Comparison of ENCODE assay signal across 24 cellular contexts in genomic region chr18:78589916-78590437, GRCh38.
"Had no signal": no experiment of that assay in that cellular context is flagged by ENCODE, and none has a peak within 500 bp of the region (broad histone marks: within the 10 kb centered on the region; RNA-seq: fewer than 3 reads in every experiment).

No MANE protein-coding gene starts in this region.

- H3K4me1 ChIP-seq: gastrocnemius medialis, left lung, lower lobe of right lung had no signal

- H3K4me3 Mint-ChIP-seq: immature natural killer cell, mesothelial cell of epicardium had no signal

- DNase-seq: dermis blood vessel endothelial cell; dorsolateral prefrontal cortex; effector CD4-positive, alpha-beta T cell; effector memory CD4-positive, alpha-beta T cell; esophagus squamous epithelium; foreskin fibroblast; foreskin melanocyte; gastrocnemius medialis; glutamatergic neuron; head of caudate nucleus; hypothalamus; immature natural killer cell; left cardiac atrium; left lung; left ventricle myocardium superior; lower lobe of right lung; mesenchymal stem cell; mucosa of descending colon had no signal

- H3K4me3 ChIP-seq: coronary artery, dorsolateral prefrontal cortex, esophagus squamous epithelium, gastrocnemius medialis, hepatocyte, left lung, lower lobe of right lung, mucosa of descending colon had no signal

- FAIRE-seq: colon, endothelial cell of umbilical vein, keratinocyte had no signal

- H3K9me3 ChIP-seq: gastrocnemius medialis had no signal

- H3K27me3 ChIP-seq: esophagus squamous epithelium, gastrocnemius medialis, hepatocyte, left lung had no signal

- H2AFZ ChIP-seq: hepatocyte had no signal

- H3K36me3 Mint-ChIP-seq: immature natural killer cell, mesothelial cell of epicardium had no signal

- H3K79me2 ChIP-seq: hepatocyte had no signal

- H3K27ac Mint-ChIP-seq: immature natural killer cell, mesothelial cell of epicardium had no signal

- ATAC-seq: gastrocnemius medialis, left cardiac atrium, left lung, left ventricle myocardium superior, lower lobe of right lung, mucosa of descending colon had no signal

- H3K4me2 ChIP-seq: hepatocyte had no signal

- H3K36me3 ChIP-seq: esophagus squamous epithelium, gastrocnemius medialis, left lung, lower lobe of right lung had no signal

- H3K4me1 Mint-ChIP-seq: immature natural killer cell, mesothelial cell of epicardium had no signal

- H3K27ac ChIP-seq: coronary artery, dorsolateral prefrontal cortex, esophagus squamous epithelium, gastrocnemius medialis, hepatocyte, left lung, lower lobe of right lung had no signal
